In genomic region chr4:7844247-7844991, GRCh38 we compare ENCODE assay signal across 8 cellular contexts.
DNase-seq lines count a peak whose midpoint lies in the region; ATAC-seq and TF ChIP-seq lines count a peak whose summit lies in the region.

No MANE protein-coding gene starts in this region.

- H3K4me2 ChIP-seq in hepatocyte (no peak overlapping the region), smooth muscle cell (peak overlapping the region; percentile 77)

- H2AFZ ChIP-seq in hepatocyte (no peak overlapping the region), smooth muscle cell (ENCODE audit: low read depth) (no peak overlapping the region)

- peak overlapping the region; percentile 51 for H3K9ac ChIP-seq in smooth muscle cell (ENCODE audit: low read depth)

- no peak overlapping the region for H3K4me3 ChIP-seq in hepatocyte
- no peak overlapping the region for H3K4me3 ChIP-seq in smooth muscle cell

- no peaks in the 10 kb centered on the region for H3K9me2 ChIP-seq in hepatocyte (replicated peaks; ENCODE audit: insufficient read depth)

- H3K27ac ChIP-seq in hepatocyte = no peak overlapping the region
- H3K27ac ChIP-seq in smooth muscle cell (ENCODE audit: low read depth) = peak overlapping the region; percentile 96

- H3K9me3 ChIP-seq in hepatocyte (ENCODE audit: low read depth) = no peaks in the 10 kb centered on the region
- H3K9me3 ChIP-seq in smooth muscle cell (replicated peaks; ENCODE audit: low read depth) = no peaks in the 10 kb centered on the region

- no peaks in the 10 kb centered on the region for H3K36me3 ChIP-seq in hepatocyte (replicated peaks; ENCODE audit: insufficient read depth, low read depth)
- H3K36me3 ChIP-seq in smooth muscle cell (ENCODE audit: low read depth) = no peaks in the 10 kb centered on the region

- peak; percentile 23 to 32 for DNase-seq in NCI-H2081 (lab: John Stamatoyannopoulos, UW)
- DNase-seq in NCI-H2081 treated with DMSO at 0.1 percent for 48 hours (lab: John Stamatoyannopoulos, UW) = no peak
- peak; percentile 54 for DNase-seq in T follicular helper cell (ENCODE audit: low read depth)
- peak; percentile 96 for DNase-seq in amniotic epithelial cell (ENCODE audit: low read depth)
- DNase-seq in hepatocyte (ENCODE audit: low spot score) = peak; percentile 77
- no peak for DNase-seq in smooth muscle cell (lab: John Stamatoyannopoulos, UW; ENCODE audit: unreplicated experiment)
- no peak for DNase-seq in putamen (ENCODE audit: low spot score)

- no peaks in the 10 kb centered on the region for H3K27me3 ChIP-seq in hepatocyte
- no peaks in the 10 kb centered on the region for H3K27me3 ChIP-seq in smooth muscle cell (ENCODE audit: low read depth)

- peak; percentile 49 for ATAC-seq in HG03565 (IDR thresholded peaks at IDR 0.05; ENCODE audit: unreplicated experiment)

- WGBS in hepatocyte (ENCODE audit: low lambda C conversion rate, missing lambda C conversion rate) = 61% methylated on average over 19 of the region's 19 CpGs
- 45% methylated on average over 19 of the region's 19 CpGs for WGBS in smooth muscle cell (ENCODE audit: low lambda C conversion rate)

- no peaks in the 10 kb centered on the region for H4K20me1 ChIP-seq in hepatocyte (ENCODE audit: insufficient read depth, poor library complexity, severe bottlenecking)
- no peaks in the 10 kb centered on the region for H4K20me1 ChIP-seq in smooth muscle cell (ENCODE audit: low read depth)

- H3K79me2 ChIP-seq in hepatocyte = peaks cover 6% of the 10 kb centered on the region
- peaks cover 9% of the 10 kb centered on the region for H3K79me2 ChIP-seq in smooth muscle cell (ENCODE audit: low read depth)

- H3F3A ChIP-seq in smooth muscle cell (ENCODE audit: low read depth) = peaks cover 29% of the 10 kb centered on the region

- H3K4me1 ChIP-seq in hepatocyte (ENCODE audit: insufficient read depth) = no peaks in the 10 kb centered on the region
- peaks cover 23% of the 10 kb centered on the region for H3K4me1 ChIP-seq in smooth muscle cell (ENCODE audit: low read depth)

- TF ChIP-seq CTCF in hepatocyte (IDR thresholded peaks at IDR 0.05; ENCODE audit: poor library complexity) = peak; percentile 51
- peak; percentile 60 for TF ChIP-seq CTCF in smooth muscle cell (IDR thresholded peaks at IDR 0.05; ENCODE audit: borderline replicate concordance, insufficient read depth, poor library complexity, severe bottlenecking)

Comparison
In these comparisons a context has a peak if more than half of its experiments do, and no peak if none do; other contexts are left out.
1. DNase-seq: peak in NCI-H2081 (2 of 2), T follicular helper cell (single experiment), amniotic epithelial cell (single experiment) and hepatocyte (single experiment); none in NCI-H2081 treated with DMSO at 0.1 percent for 48 hours (single experiment), smooth muscle cell (single experiment) and putamen (single experiment).